27 cellular contexts compared by ENCODE assay signal in genomic region chr17:44082206-44082605, GRCh38. TPM values are rescaled to one million over a fixed set of nuclear protein-coding genes. Genes with fewer than 3 reads are reported as not detected.
DNase-seq lines count a peak whose midpoint lies in the region; ATAC-seq, FAIRE-seq and TF ChIP-seq lines count a peak whose summit lies in the region.
"Had no signal": no experiment of that assay in that cellular context is flagged by ENCODE, and none has a peak within 500 bp of the region (broad histone marks: within the 10 kb centered on the region; RNA-seq: fewer than 3 reads in every experiment).

No MANE protein-coding gene starts in this region.

- H3K27ac Mint-ChIP-seq in chondrocyte (ENCODE audit: unreplicated experiment), result peak overlapping the region; percentile 57
- H3K27ac Mint-ChIP-seq in neural crest cell (ENCODE audit: unreplicated experiment), result peak overlapping the region; percentile 50
- no peak overlapping the region for H3K27ac Mint-ChIP-seq in progenitor cell of endocrine pancreas
- no peak overlapping the region for H3K27ac Mint-ChIP-seq in natural killer cell treated with Interleukin-12 subunit alpha and Interleukin-12 subunit beta and Interleukin-15 and Interleukin-18, amount 100 ng/mL, for 72 hours
- H3K27ac Mint-ChIP-seq: activated CD4-positive, alpha-beta T cell treated with anti-CD3 and anti-CD28 coated beads for 36 hours; stimulated activated memory B cell treated with anti-CD40 and anti-IgM and Interleukin-4, amounts not matched to agents 10 μg/mL and 1 μg/mL and 100 μg/mL, for 72 hours; T-helper 1 cell treated with Interleukin-12 subunit alpha and Interleukin-12 subunit beta and Interleukin-4 antibody, amounts not matched to agents 30 μg/mL and 1 μg/mL, for 36 hours had no signal

- H3K36me3 Mint-ChIP-seq in chondrocyte (ENCODE audit: low read depth), result peaks cover 23% of the 10 kb centered on the region
- H3K36me3 Mint-ChIP-seq in neural crest cell (ENCODE audit: low read depth), result peaks cover 15% of the 10 kb centered on the region
- peaks cover 8% of the 10 kb centered on the region for H3K36me3 Mint-ChIP-seq in progenitor cell of endocrine pancreas (ENCODE audit: insufficient read depth)
- H3K36me3 Mint-ChIP-seq in natural killer cell treated with Interleukin-12 subunit alpha and Interleukin-12 subunit beta and Interleukin-15 and Interleukin-18, amount 100 ng/mL, for 72 hours, result no peaks in the 10 kb centered on the region

- H3K27ac ChIP-seq in HepG2 (ENCODE audit: extremely low read length, insufficient read depth, low read length) (no peak overlapping the region), right lobe of liver (no peak overlapping the region), tibial artery (no peak overlapping the region)
- H3K27ac ChIP-seq: skin epidermis, thyroid gland had no signal

- in situ Hi-C loops in HepG2 (cut with HindIII; ENCODE audit: extremely low pct_ligation_motif_present, low pct_unique_long_range_greater_than_20kb), result loop anchor here (5.0 kb wide), 1 partner anchor 40 kb away; the partner anchor contains the start of gene HDAC5

- H3K9me3 Mint-ChIP-seq in chondrocyte (ENCODE audit: low read depth) (no peaks in the 10 kb centered on the region), neural crest cell (no peaks in the 10 kb centered on the region), progenitor cell of endocrine pancreas (ENCODE audit: low read depth) (no peaks in the 10 kb centered on the region)
- no peaks in the 10 kb centered on the region for H3K9me3 Mint-ChIP-seq in natural killer cell treated with Interleukin-12 subunit alpha and Interleukin-12 subunit beta and Interleukin-15 and Interleukin-18, amount 100 ng/mL, for 72 hours
- H3K9me3 Mint-ChIP-seq: activated T-cell treated with anti-CD3 and anti-CD28 coated beads, Interleukin-2, amount 50 U/mL, for 24 hours; stimulated activated memory B cell treated with anti-CD40 and anti-IgM and Interleukin-4, amounts not matched to agents 10 μg/mL and 1 μg/mL and 100 μg/mL, for 72 hours; T-helper 1 cell treated with Interleukin-12 subunit alpha and Interleukin-12 subunit beta and Interleukin-4 antibody, amounts not matched to agents 30 μg/mL and 1 μg/mL, for 36 hours had no signal

- TF ChIP-seq POLR2A in HepG2 (IDR thresholded peaks at IDR 0.05; ENCODE audit: insufficient read depth in 1 of 2, low read depth in 2 of 2, low read length in 2 of 2) (no peak), right lobe of liver (IDR thresholded peaks at IDR 0.05) (no peak)

- DNase-seq in HepG2 (ENCODE audit: low spot score) (no peak), right lobe of liver (no peak), chondrocyte (ENCODE audit: low spot score) (no peak), neural crest cell (ENCODE audit: low read depth, low spot score) (no peak), progenitor cell of endocrine pancreas (ENCODE audit: low spot score, unreplicated experiment) (no peak), DMS153 (lab: John Stamatoyannopoulos, UW) (no peak), tibial artery (no peak)
- no peak for DNase-seq in natural killer cell treated with Interleukin-12 subunit alpha and Interleukin-12 subunit beta and Interleukin-15 and Interleukin-18, amount 100 ng/mL, for 72 hours (ENCODE audit: low spot score)
- DNase-seq: activated CD4-positive, alpha-beta T cell treated with anti-CD3 and anti-CD28 coated beads for 36 hours; activated CD8-positive, alpha-beta memory T cell treated with anti-CD3 and anti-CD28 coated beads for 24 hours; activated naive CD4-positive, alpha-beta T cell; activated T-cell treated with anti-CD3 and anti-CD28 coated beads, Interleukin-2, amount 50 U/mL, for 24 hours; anterior cingulate cortex; BE2C; dermis blood vessel endothelial cell; DMS53; GDM1; NCI-H146; stimulated activated CD4-positive, alpha-beta T cell treated with anti-CD3 and anti-CD28 coated beads, Interleukin-1b, Interleukin-23, amount 100 ng/mL, for 48 hours; thyroid gland had no signal

- no peaks in the 10 kb centered on the region for H3K27me3 Mint-ChIP-seq in chondrocyte (ENCODE audit: low read depth)
- H3K27me3 Mint-ChIP-seq in neural crest cell (ENCODE audit: low read depth), result no peaks in the 10 kb centered on the region
- no peaks in the 10 kb centered on the region for H3K27me3 Mint-ChIP-seq in progenitor cell of endocrine pancreas
- H3K27me3 Mint-ChIP-seq in natural killer cell treated with Interleukin-12 subunit alpha and Interleukin-12 subunit beta and Interleukin-15 and Interleukin-18, amount 100 ng/mL, for 72 hours, result no peaks in the 10 kb centered on the region
- H3K27me3 Mint-ChIP-seq: activated CD4-positive, alpha-beta T cell treated with anti-CD3 and anti-CD28 coated beads for 36 hours; activated T-cell treated with anti-CD3 and anti-CD28 coated beads, Interleukin-2, amount 50 U/mL, for 24 hours; stimulated activated memory B cell treated with anti-CD40 and anti-IgM and Interleukin-4, amounts not matched to agents 10 μg/mL and 1 μg/mL and 100 μg/mL, for 72 hours had no signal

- H3K27me3 ChIP-seq in HepG2 (ENCODE audit: control insufficient read depth in 1 of 2, insufficient read depth in 2 of 2, low read length in 2 of 2) (no peaks in the 10 kb centered on the region), right lobe of liver (no peaks in the 10 kb centered on the region), tibial artery (no peaks in the 10 kb centered on the region)
- H3K27me3 ChIP-seq: BE2C, thyroid gland had no signal

- H2AFZ ChIP-seq in HepG2 (ENCODE audit: low read length), result no peak overlapping the region

- no TSS peak for BruUV-seq in HepG2 (replicated peaks; lab: Mats Ljungman, UMichigan)

- H3K4me1 Mint-ChIP-seq in chondrocyte (ENCODE audit: low read depth) (peaks cover 7% of the 10 kb centered on the region), neural crest cell (peaks cover 47% of the 10 kb centered on the region), progenitor cell of endocrine pancreas (ENCODE audit: low read depth) (peaks cover 3% of the 10 kb centered on the region)
- H3K4me1 Mint-ChIP-seq in natural killer cell treated with Interleukin-12 subunit alpha and Interleukin-12 subunit beta and Interleukin-15 and Interleukin-18, amount 100 ng/mL, for 72 hours (ENCODE audit: low read depth in 2 of 2), result no peaks in the 10 kb centered on the region

- no peaks in the 10 kb centered on the region for H3K9me3 ChIP-seq in HepG2 (ENCODE audit: low read length)
- no peaks in the 10 kb centered on the region for H3K9me3 ChIP-seq in right lobe of liver
- no peaks in the 10 kb centered on the region for H3K9me3 ChIP-seq in tibial artery
- H3K9me3 ChIP-seq: BE2C, thyroid gland had no signal

- POLR2A ChIA-PET in HepG2 (lab: Yijun Ruan, JAX), result no interaction called here

- no peaks in the 10 kb centered on the region for H3K79me2 ChIP-seq in HepG2 (ENCODE audit: insufficient read depth, low read length)

- FAIRE-seq in HepG2 (lab: Jason Lieb, UNC), result no peak
- FAIRE-seq: endothelial cell of umbilical vein, GM18507, H54 had no signal

- H3K36me3 ChIP-seq in HepG2 (replicated peaks in 1 of 2; ENCODE audit: control insufficient read depth in 1 of 2, insufficient read depth in 2 of 2, low read length in 2 of 2), result peaks cover 33 to 62% of the 10 kb centered on the region in 2 experiments
- H3K36me3 ChIP-seq in right lobe of liver, result peaks cover 0 to 31% (median 12%) of the 10 kb centered on the region in 4 donors
- H3K36me3 ChIP-seq in tibial artery, result peaks cover 89 to 100% (median 90%) of the 10 kb centered on the region in 3 donors

- TF ChIP-seq EP300 in HepG2 (IDR thresholded peaks at IDR 0.05; ENCODE audit: low read depth in 2 of 2, low read length in 2 of 2), result no peak
- no peak for TF ChIP-seq EP300 in HepG2 (CRISPR knock-in tag; IDR thresholded peaks at IDR 0.05; ENCODE audit: borderline replicate concordance)

- H3K4me1 ChIP-seq in HepG2 (ENCODE audit: insufficient read depth, low read length) (peaks cover 27% of the 10 kb centered on the region), right lobe of liver (peaks cover 0 to 3% (median 2%) of the 10 kb centered on the region in 4 donors), tibial artery (peaks cover 0 to 6% (median 3%) of the 10 kb centered on the region in 4 donors)
- H3K4me1 ChIP-seq: thyroid gland had no signal

- ATAC-seq in HepG2 (no peak), right lobe of liver (no peak)
- ATAC-seq in natural killer cell treated with Interleukin-12 subunit alpha and Interleukin-12 subunit beta and Interleukin-15 and Interleukin-18, amount 100 ng/mL, for 72 hours, result no peak
- ATAC-seq: activated CD4-positive, alpha-beta T cell treated with anti-CD3 and anti-CD28 coated beads for 36 hours; Panc1; stimulated activated memory B cell treated with anti-CD40 and anti-IgM and Interleukin-4, amounts not matched to agents 10 μg/mL and 1 μg/mL and 100 μg/mL, for 72 hours had no signal

- intact Hi-C loops in HepG2 (cut with micrococcal nuclease; ENCODE audit: unreplicated experiment), result no loop called here
- intact Hi-C loops in right lobe of liver (cut with DNase I), result no loop called here
- intact Hi-C loops in tibial artery (cut with DNase I; ENCODE audit: low total_unique reads), result no loop called here

- WGBS in HepG2 (ENCODE audit: low lambda C conversion rate), result 95% methylated on average over 13 of the region's 13 CpGs
- WGBS in right lobe of liver (ENCODE audit: insufficient coverage, low coverage, low lambda C conversion rate, missing lambda C conversion rate), result 94% methylated on average over 5 of the region's 13 CpGs

- TF ChIP-seq CTCF in HepG2 (CRISPR knock-in tag; IDR thresholded peaks at IDR 0.05) (no peak), right lobe of liver (IDR thresholded peaks at IDR 0.05) (no peak), chondrocyte (IDR thresholded peaks at IDR 0.05) (no peak), neural crest cell (conservative IDR thresholded peaks at IDR 0.05) (no peak), progenitor cell of endocrine pancreas (IDR thresholded peaks at IDR 0.05; ENCODE audit: unreplicated experiment) (no peak), tibial artery (IDR thresholded peaks at IDR 0.05) (no peak)

- no peak overlapping the region for H3K9ac ChIP-seq in HepG2 (ENCODE audit: insufficient read depth, low read depth, low read length)

- H3K4me2 ChIP-seq in HepG2 (ENCODE audit: low read depth, low read length), result no peak overlapping the region

- no peak overlapping the region for H3K4me3 Mint-ChIP-seq in chondrocyte (ENCODE audit: unreplicated experiment)
- peak overlapping the region; percentile 63 for H3K4me3 Mint-ChIP-seq in neural crest cell
- H3K4me3 Mint-ChIP-seq in progenitor cell of endocrine pancreas (ENCODE audit: low read depth), result no peak overlapping the region
- no peak overlapping the region for H3K4me3 Mint-ChIP-seq in natural killer cell treated with Interleukin-12 subunit alpha and Interleukin-12 subunit beta and Interleukin-15 and Interleukin-18, amount 100 ng/mL, for 72 hours
- H3K4me3 Mint-ChIP-seq: activated CD4-positive, alpha-beta T cell treated with anti-CD3 and anti-CD28 coated beads for 36 hours; activated T-cell treated with anti-CD3 and anti-CD28 coated beads, Interleukin-2, amount 50 U/mL, for 24 hours; stimulated activated memory B cell treated with anti-CD40 and anti-IgM and Interleukin-4, amounts not matched to agents 10 μg/mL and 1 μg/mL and 100 μg/mL, for 72 hours; T-helper 1 cell treated with Interleukin-12 subunit alpha and Interleukin-12 subunit beta and Interleukin-4 antibody, amounts not matched to agents 30 μg/mL and 1 μg/mL, for 36 hours had no signal

- H3K4me3 ChIP-seq in HepG2 (replicated peaks in 1 of 3; ENCODE audit: insufficient read depth in 1 of 3, low read depth in 2 of 3, low read length in 3 of 3) (no peak overlapping the region), right lobe of liver (no peak overlapping the region), tibial artery (no peak overlapping the region)
- H3K4me3 ChIP-seq: skin epidermis, thyroid gland had no signal

- TF ChIP-seq RAD21 in HepG2 (CRISPR knock-in tag; IDR thresholded peaks at IDR 0.05), result no peak

- no peaks in the 10 kb centered on the region for H4K20me1 ChIP-seq in HepG2 (ENCODE audit: insufficient read depth, low read length)

- CTCF ChIA-PET in HepG2 (lab: Yijun Ruan, JAX; ENCODE audit: low intra/inter-chr PET ratio, low total read pairs), result interaction anchor here (1.2 to 3.4 kb wide), 2 partner anchors 37 to 86 kb away, joined by 3 to 21 read pairs; no protein-coding TSS in a partner anchor

RNA-seq across cellular contexts. Expression of gene G6PC3, which starts 11.7 kb away (rescaled TPM):
- total RNA-seq in HepG2 (2016; rRNA removed; fragmentation: Illumina TruSeq; extraction: Trizol) (18.8 and 38.5 TPM in 2 replicates), right lobe of liver (10 to 100 TPM in 2 of 6 experiments, 1 to 10 TPM in 4; 5.9 to 24.2 (median 9.9) TPM), chondrocyte (52.3 to 70.5 TPM (median 59.2 TPM) in 3 replicates), neural crest cell (81.1 and 88.6 TPM in 2 replicates), progenitor cell of endocrine pancreas (57.3 and 58.7 TPM in 2 replicates)
- total RNA-seq in HepG2 (2016; cell fraction: cytosol; rRNA removed; fragmentation: Illumina TruSeq; extraction: Trizol; ENCODE audit: low read depth), result 8.6 and 14.9 TPM in 2 replicates
- 17.5 and 37.8 TPM in 2 replicates for total RNA-seq in HepG2 (2016; cell fraction: insoluble cytoplasmic fraction; rRNA removed; fragmentation: Illumina TruSeq; extraction: Trizol)
- total RNA-seq in HepG2 (2016; cell fraction: membrane; rRNA removed; fragmentation: Illumina TruSeq; extraction: Trizol), result 16.0 and 22.0 TPM in 2 replicates
- total RNA-seq in HepG2 (2016; cell fraction: nucleus; rRNA removed; fragmentation: Illumina TruSeq; extraction: Trizol), result 40.7 and 44.5 TPM in 2 replicates
- 75.8 and 76.1 TPM in 2 replicates for polyA plus RNA-seq in HepG2 (2011; rRNA removed)
- polyA plus RNA-seq in HepG2 (2011; cell fraction: cytosol; rRNA removed), result 79.2 and 116 TPM in 2 replicates
- 46.2 and 49.1 TPM in 2 replicates for polyA plus RNA-seq in HepG2 (2011; cell fraction: nucleus; rRNA removed)
- 40.3 and 62.7 TPM in 2 replicates for polyA plus RNA-seq in HepG2 (2012)
- polyA plus RNA-seq in HepG2 (2016; cell fraction: cytosol; fragmentation: Illumina TruSeq; extraction: Trizol; ENCODE audit: low read depth), result 24.5 and 33.4 TPM in 2 replicates
- 41.7 and 46.0 TPM in 2 replicates for polyA plus RNA-seq in HepG2 (2016; cell fraction: insoluble cytoplasmic fraction; fragmentation: Illumina TruSeq; extraction: Trizol; ENCODE audit: low read depth)
- polyA plus RNA-seq in HepG2 (2016; cell fraction: membrane; fragmentation: Illumina TruSeq; extraction: Trizol; ENCODE audit: low read depth), result 39.8 and 42.2 TPM in 2 replicates
- polyA plus RNA-seq in HepG2 (2016; cell fraction: nucleus; fragmentation: Illumina TruSeq; extraction: Trizol; ENCODE audit: insufficient read depth, low read depth), result 126 and 134 TPM in 2 replicates
- polyA minus RNA-seq in HepG2 (2011; rRNA and poly(A)+ RNA removed; ENCODE audit: low replicate concordance), result 232 and 267 TPM in 2 replicates
- polyA minus RNA-seq in HepG2 (2011; cell fraction: cytosol; rRNA and poly(A)+ RNA removed), result 41.8 and 52.8 TPM in 2 replicates
- polyA minus RNA-seq in HepG2 (2011; cell fraction: nucleus; rRNA and poly(A)+ RNA removed), result 25.0 and 33.2 TPM in 2 replicates
- total RNA-seq in natural killer cell treated with Interleukin-12 subunit alpha and Interleukin-12 subunit beta and Interleukin-15 and Interleukin-18, amount 100 ng/mL, for 72 hours, result 10 to 100 TPM; 24.6 to 26.8 TPM

RNA-seq across cellular contexts. Expression of gene LSM12, which starts 15.7 kb away (rescaled TPM):
- total RNA-seq in HepG2 (2016; rRNA removed; fragmentation: Illumina TruSeq; extraction: Trizol) (52.8 and 58.4 TPM in 2 replicates), right lobe of liver (10 to 100 TPM; 24.2 to 30.6 (median 29.4) TPM), chondrocyte (48.3 to 51.0 TPM (median 49.7 TPM) in 3 replicates), neural crest cell (59.7 and 60.9 TPM in 2 replicates), progenitor cell of endocrine pancreas (54.1 and 55.4 TPM in 2 replicates)
- 33.1 and 35.6 TPM in 2 replicates for total RNA-seq in HepG2 (2016; cell fraction: cytosol; rRNA removed; fragmentation: Illumina TruSeq; extraction: Trizol; ENCODE audit: low read depth)
- 54.1 and 58.0 TPM in 2 replicates for total RNA-seq in HepG2 (2016; cell fraction: insoluble cytoplasmic fraction; rRNA removed; fragmentation: Illumina TruSeq; extraction: Trizol)
- 83.5 and 84.1 TPM in 2 replicates for total RNA-seq in HepG2 (2016; cell fraction: membrane; rRNA removed; fragmentation: Illumina TruSeq; extraction: Trizol)
- total RNA-seq in HepG2 (2016; cell fraction: nucleus; rRNA removed; fragmentation: Illumina TruSeq; extraction: Trizol), result 32.8 and 34.5 TPM in 2 replicates
- 43.3 and 55.7 TPM in 2 replicates for polyA plus RNA-seq in HepG2 (2011; rRNA removed)
- polyA plus RNA-seq in HepG2 (2011; cell fraction: cytosol; rRNA removed), result 39.5 and 49.1 TPM in 2 replicates
- 23.0 and 23.8 TPM in 2 replicates for polyA plus RNA-seq in HepG2 (2011; cell fraction: nucleus; rRNA removed)
- polyA plus RNA-seq in HepG2 (2012), result 41.3 and 43.4 TPM in 2 replicates
- polyA plus RNA-seq in HepG2 (2016; cell fraction: cytosol; fragmentation: Illumina TruSeq; extraction: Trizol; ENCODE audit: low read depth), result 42.1 and 49.1 TPM in 2 replicates
- polyA plus RNA-seq in HepG2 (2016; cell fraction: insoluble cytoplasmic fraction; fragmentation: Illumina TruSeq; extraction: Trizol; ENCODE audit: low read depth), result 92.1 and 94.1 TPM in 2 replicates
- polyA plus RNA-seq in HepG2 (2016; cell fraction: membrane; fragmentation: Illumina TruSeq; extraction: Trizol; ENCODE audit: low read depth), result 93.0 and 95.9 TPM in 2 replicates
- polyA plus RNA-seq in HepG2 (2016; cell fraction: nucleus; fragmentation: Illumina TruSeq; extraction: Trizol; ENCODE audit: insufficient read depth, low read depth), result 65.1 and 74.2 TPM in 2 replicates
- 62.0 and 88.5 TPM in 2 replicates for polyA minus RNA-seq in HepG2 (2011; rRNA and poly(A)+ RNA removed; ENCODE audit: low replicate concordance)
- 34.6 and 39.9 TPM in 2 replicates for polyA minus RNA-seq in HepG2 (2011; cell fraction: cytosol; rRNA and poly(A)+ RNA removed)
- polyA minus RNA-seq in HepG2 (2011; cell fraction: nucleus; rRNA and poly(A)+ RNA removed), result 40.4 and 42.5 TPM in 2 replicates
- 10 to 100 TPM; 68.6 to 70.0 TPM for total RNA-seq in natural killer cell treated with Interleukin-12 subunit alpha and Interleukin-12 subunit beta and Interleukin-15 and Interleukin-18, amount 100 ng/mL, for 72 hours

RNA-seq across cellular contexts. Expression of gene HDAC5, which starts 41.2 kb away (rescaled TPM):
- 34.0 and 46.4 TPM in 2 replicates for total RNA-seq in HepG2 (2016; rRNA removed; fragmentation: Illumina TruSeq; extraction: Trizol)
- total RNA-seq in HepG2 (2016; cell fraction: cytosol; rRNA removed; fragmentation: Illumina TruSeq; extraction: Trizol; ENCODE audit: low read depth), result 9.5 and 10.8 TPM in 2 replicates
- 32.6 and 44.0 TPM in 2 replicates for total RNA-seq in HepG2 (2016; cell fraction: insoluble cytoplasmic fraction; rRNA removed; fragmentation: Illumina TruSeq; extraction: Trizol)
- total RNA-seq in HepG2 (2016; cell fraction: membrane; rRNA removed; fragmentation: Illumina TruSeq; extraction: Trizol), result 18.6 and 21.1 TPM in 2 replicates
- total RNA-seq in HepG2 (2016; cell fraction: nucleus; rRNA removed; fragmentation: Illumina TruSeq; extraction: Trizol), result 37.8 and 39.5 TPM in 2 replicates
- polyA plus RNA-seq in HepG2 (2011; rRNA removed), result 85.4 and 140 TPM in 2 replicates
- polyA plus RNA-seq in HepG2 (2011; cell fraction: cytosol; rRNA removed), result 66.8 and 91.0 TPM in 2 replicates
- 179 and 189 TPM in 2 replicates for polyA plus RNA-seq in HepG2 (2011; cell fraction: nucleus; rRNA removed)
- polyA plus RNA-seq in HepG2 (2012), result 88.1 and 102 TPM in 2 replicates
- 3.3 and 3.4 TPM in 2 replicates for polyA plus RNA-seq in HepG2 (2016; cell fraction: cytosol; fragmentation: Illumina TruSeq; extraction: Trizol; ENCODE audit: low read depth)
- 24.1 and 29.9 TPM in 2 replicates for polyA plus RNA-seq in HepG2 (2016; cell fraction: insoluble cytoplasmic fraction; fragmentation: Illumina TruSeq; extraction: Trizol; ENCODE audit: low read depth)
- 9.7 and 10.3 TPM in 2 replicates for polyA plus RNA-seq in HepG2 (2016; cell fraction: membrane; fragmentation: Illumina TruSeq; extraction: Trizol; ENCODE audit: low read depth)
- 56.7 and 66.5 TPM in 2 replicates for polyA plus RNA-seq in HepG2 (2016; cell fraction: nucleus; fragmentation: Illumina TruSeq; extraction: Trizol; ENCODE audit: insufficient read depth, low read depth)
- 59.4 and 315 TPM in 2 replicates for polyA minus RNA-seq in HepG2 (2011; rRNA and poly(A)+ RNA removed; ENCODE audit: low replicate concordance)
- polyA minus RNA-seq in HepG2 (2011; cell fraction: cytosol; rRNA and poly(A)+ RNA removed), result 82.1 and 94.7 TPM in 2 replicates
- 68.9 and 78.6 TPM in 2 replicates for polyA minus RNA-seq in HepG2 (2011; cell fraction: nucleus; rRNA and poly(A)+ RNA removed)
- 10 to 100 TPM; 12.0 to 26.4 (median 15.5) TPM for total RNA-seq in right lobe of liver
- 46.3 to 51.2 TPM (median 47.0 TPM) in 3 replicates for total RNA-seq in chondrocyte
- total RNA-seq in neural crest cell, result 27.1 and 27.2 TPM in 2 replicates
- 39.0 and 41.3 TPM in 2 replicates for total RNA-seq in progenitor cell of endocrine pancreas
- 10 to 100 TPM; 12.8 to 13.9 TPM for total RNA-seq in natural killer cell treated with Interleukin-12 subunit alpha and Interleukin-12 subunit beta and Interleukin-15 and Interleukin-18, amount 100 ng/mL, for 72 hours

RNA-seq across cellular contexts. Expression of gene HROB, which starts 59.5 kb away (rescaled TPM):
- total RNA-seq in HepG2 (2016; rRNA removed; fragmentation: Illumina TruSeq; extraction: Trizol) (6.7 and 7.1 TPM in 2 replicates), right lobe of liver (1 to 10 TPM in 1 of 6 experiments, under 1 TPM in 5; 0.20 to 1.1 (median 0.40) TPM), chondrocyte (1.3 to 2.8 TPM (median 2.0 TPM) in 3 replicates), neural crest cell (22.1 and 23.3 TPM in 2 replicates), progenitor cell of endocrine pancreas (10.1 and 12.8 TPM in 2 replicates)
- total RNA-seq in HepG2 (2016; cell fraction: cytosol; rRNA removed; fragmentation: Illumina TruSeq; extraction: Trizol; ENCODE audit: low read depth), result 5.6 and 7.4 TPM in 2 replicates
- 5.5 and 5.6 TPM in 2 replicates for total RNA-seq in HepG2 (2016; cell fraction: insoluble cytoplasmic fraction; rRNA removed; fragmentation: Illumina TruSeq; extraction: Trizol)
- 5.5 and 5.6 TPM in 2 replicates for total RNA-seq in HepG2 (2016; cell fraction: membrane; rRNA removed; fragmentation: Illumina TruSeq; extraction: Trizol)
- 5.1 and 5.5 TPM in 2 replicates for total RNA-seq in HepG2 (2016; cell fraction: nucleus; rRNA removed; fragmentation: Illumina TruSeq; extraction: Trizol)
- 5.0 and 6.1 TPM in 2 replicates for polyA plus RNA-seq in HepG2 (2011; rRNA removed)
- 3.3 and 4.0 TPM in 2 replicates for polyA plus RNA-seq in HepG2 (2011; cell fraction: cytosol; rRNA removed)
- 7.3 and 8.7 TPM in 2 replicates for polyA plus RNA-seq in HepG2 (2011; cell fraction: nucleus; rRNA removed)
- 2.5 and 4.8 TPM in 2 replicates for polyA plus RNA-seq in HepG2 (2012)
- polyA plus RNA-seq in HepG2 (2016; cell fraction: cytosol; fragmentation: Illumina TruSeq; extraction: Trizol; ENCODE audit: low read depth), result 1.4 and 1.5 TPM in 2 replicates
- polyA plus RNA-seq in HepG2 (2016; cell fraction: insoluble cytoplasmic fraction; fragmentation: Illumina TruSeq; extraction: Trizol; ENCODE audit: low read depth), result 6.2 and 7.5 TPM in 2 replicates
- 2.2 and 3.0 TPM in 2 replicates for polyA plus RNA-seq in HepG2 (2016; cell fraction: membrane; fragmentation: Illumina TruSeq; extraction: Trizol; ENCODE audit: low read depth)
- 14.2 and 16.9 TPM in 2 replicates for polyA plus RNA-seq in HepG2 (2016; cell fraction: nucleus; fragmentation: Illumina TruSeq; extraction: Trizol; ENCODE audit: insufficient read depth, low read depth)
- polyA minus RNA-seq in HepG2 (2011; rRNA and poly(A)+ RNA removed; ENCODE audit: low replicate concordance), result 11.6 and 25.6 TPM in 2 replicates
- 2.7 and 4.6 TPM in 2 replicates for polyA minus RNA-seq in HepG2 (2011; cell fraction: cytosol; rRNA and poly(A)+ RNA removed)
- polyA minus RNA-seq in HepG2 (2011; cell fraction: nucleus; rRNA and poly(A)+ RNA removed), result 3.9 and 4.5 TPM in 2 replicates
- total RNA-seq in natural killer cell treated with Interleukin-12 subunit alpha and Interleukin-12 subunit beta and Interleukin-15 and Interleukin-18, amount 100 ng/mL, for 72 hours, result 10 to 100 TPM in 1 of 2 donors, 1 to 10 TPM in 1; 8.6 to 20.9 TPM

Comparison
In these comparisons a context has a peak if more than half of its experiments do, and no peak if none do; other contexts are left out.
1. H3K27ac Mint-ChIP-seq: peak in chondrocyte (single experiment) and neural crest cell (single experiment); none in progenitor cell of endocrine pancreas (single experiment) and natural killer cell treated with Interleukin-12 subunit alpha and Interleukin-12 subunit beta and Interleukin-15 and Interleukin-18, amount 100 ng/mL, for 72 hours (0 of 2).